ENCODE assay signal across 22 cellular contexts in the genomic region with DNA sequence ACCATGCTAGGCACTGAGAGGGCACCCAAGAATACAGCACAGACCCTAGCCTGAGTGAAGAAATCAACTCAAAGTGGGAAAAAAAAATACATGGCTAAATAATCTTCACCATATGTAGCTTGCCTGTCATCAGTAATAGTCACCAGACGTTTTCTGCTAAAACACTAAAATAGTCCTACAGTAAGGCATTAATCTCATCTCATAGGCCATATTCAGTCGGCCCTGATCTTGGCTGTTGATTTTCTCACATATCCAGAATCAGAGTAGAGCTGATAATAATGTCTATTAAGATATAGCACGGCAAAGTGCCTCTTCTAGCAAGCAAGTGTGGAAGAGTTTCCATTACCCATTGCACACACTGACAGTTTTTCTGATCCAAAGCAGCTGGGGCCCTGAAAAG.
"Had no signal": no experiment of that assay in that cellular context is flagged by ENCODE, and none has a peak within 500 bp of the region (broad histone marks: within the 10 kb centered on the region; RNA-seq: fewer than 3 reads in every experiment).

No MANE protein-coding gene starts in this region.

- H3K36me3 ChIP-seq: adrenal gland, esophagus squamous epithelium had no signal

- H3K4me1 ChIP-seq: adrenal gland, body of pancreas, esophagus squamous epithelium had no signal

- DNase-seq: activated CD4-positive, alpha-beta T cell treated with anti-CD3 and anti-CD28 coated beads for 48 hours; activated CD4-positive, alpha-beta T cell treated with anti-CD3 and anti-CD28 coated beads, Interleukin-2, amount 50 U/mL, for 1 hour; activated CD4-positive, alpha-beta T cell treated with anti-CD3 and anti-CD28 coated beads, Interleukin-2, amount 50 U/mL, for 48 hours; activated CD8-positive, alpha-beta memory T cell treated with anti-CD3 and anti-CD28 coated beads for 24 hours; activated CD8-positive, alpha-beta T cell treated with anti-CD3 and anti-CD28 coated beads for 36 hours; activated effector memory CD4-positive, alpha-beta T cell treated with Interleukin-2 at 50 U/mL for 16 hours; activated naive CD4-positive, alpha-beta T cell treated with anti-CD3 and anti-CD28 coated beads for 36 hours; activated naive CD8-positive, alpha-beta T cell treated with anti-CD3 and anti-CD28 coated beads for 36 hours; activated naive CD8-positive, alpha-beta T cell treated with anti-CD3 and anti-CD28 coated beads, Interleukin-2, amount 50 U/mL, for 24 hours; activated T-cell treated with anti-CD3 and anti-CD28 coated beads, Interleukin-2, amount 50 U/mL, for 4 hours; adrenal gland; amygdala; aorta; body of pancreas; effector CD8-positive, alpha-beta T cell; esophagus squamous epithelium; foreskin fibroblast; glutamatergic neuron; T-helper 2 cell had no signal

- H3K4me3 ChIP-seq: adrenal gland, body of pancreas, esophagus squamous epithelium had no signal

- H3K9me3 ChIP-seq: adrenal gland, body of pancreas, esophagus squamous epithelium had no signal

- H3K27ac ChIP-seq: adrenal gland, body of pancreas, epithelial cell of prostate, esophagus squamous epithelium had no signal

- H3K27me3 ChIP-seq: adrenal gland, body of pancreas, esophagus squamous epithelium had no signal

- ATAC-seq: activated CD8-positive, alpha-beta T cell treated with anti-CD3 and anti-CD28 coated beads for 36 hours; activated naive CD8-positive, alpha-beta T cell treated with anti-CD3 and anti-CD28 coated beads, Interleukin-2, amount 50 U/mL, for 24 hours; activated T-cell treated with anti-CD3 and anti-CD28 coated beads, Interleukin-2, amount 50 U/mL, for 4 hours; activated T-helper 17 cell treated with anti-CD3 and anti-CD28 coated beads, Interleukin-2, amount 50 U/mL, for 72 hours; body of pancreas; WTC11 had no signal
